16 cellular contexts compared by ENCODE assay signal in genomic region chr10:121553861-121554264, GRCh38. TPM values are rescaled to one million over a fixed set of nuclear protein-coding genes. Genes with fewer than 3 reads are reported as not detected.
DNase-seq lines count a peak whose midpoint lies in the region; ATAC-seq and TF ChIP-seq lines count a peak whose summit lies in the region.
"Had no signal": no experiment of that assay in that cellular context is flagged by ENCODE, and none has a peak within 500 bp of the region (broad histone marks: within the 10 kb centered on the region; RNA-seq: fewer than 3 reads in every experiment).

No MANE protein-coding gene starts in this region.

- CTCF ChIA-PET in WTC11 (lab: Charles Lee) = interaction anchor here (0.9 to 1.8 kb wide), 2 partner anchors 55 to 109 kb away, joined by 4 to 8 read pairs; no protein-coding TSS in a partner anchor

- H3K4me3 Mint-ChIP-seq in WTC11 = no peak overlapping the region
- H3K4me3 Mint-ChIP-seq: activated T-cell treated with anti-CD3 and anti-CD28 coated beads, Interleukin-2, amount 50 U/mL, for 72 hours; CD8-positive, alpha-beta T cell; IgD-negative memory B cell had no signal

- no peak for TF ChIP-seq EP300 in ovary (IDR thresholded peaks at IDR 0.05)

- DNase-seq in NCI-H1105 treated with DMSO at 0.1 percent for 48 hours (lab: John Stamatoyannopoulos, UW) (peak; percentile 10), NCI-H1105 (lab: John Stamatoyannopoulos, UW) (no peak), WTC11 (ENCODE audit: low spot score) (peak; percentile 23), kidney epithelial cell (ENCODE audit: low read depth) (peak; percentile 53), ovary (no peak)
- DNase-seq: activated CD4-positive, alpha-beta T cell treated with anti-CD3 and anti-CD28 coated beads for 4 hours; activated T-cell treated with anti-CD3 and anti-CD28 coated beads, Interleukin-2, amount 50 U/mL, for 72 hours; CD8-positive, alpha-beta T cell; effector memory CD4-positive, alpha-beta T cell; NCI-H1694 had no signal

- no peak for TF ChIP-seq POLR2A in ovary (IDR thresholded peaks at IDR 0.05)

- ATAC-seq in WTC11 (peak; percentile 87), HG03565 (IDR thresholded peaks at IDR 0.05; ENCODE audit: unreplicated experiment) (no peak), HG03439 (IDR thresholded peaks at IDR 0.05; ENCODE audit: unreplicated experiment) (no peak)
- ATAC-seq: activated T-cell treated with anti-CD3 and anti-CD28 coated beads, Interleukin-2, amount 50 U/mL, for 72 hours; CD8-positive, alpha-beta T cell; left lobe of liver had no signal

- no peak for TF ChIP-seq CTCF in WTC11 (IDR thresholded peaks at IDR 0.05)
- no peak for TF ChIP-seq CTCF in kidney epithelial cell (IDR thresholded peaks at IDR 0.05; ENCODE audit: insufficient read depth, low read length, poor library complexity, severe bottlenecking)
- no peak for TF ChIP-seq CTCF in ovary (IDR thresholded peaks at IDR 0.05)

- 78 to 82% (median 78%) methylated on average over 7 of the region's 7 CpGs for WGBS in ovary, 3 donors

- peak overlapping the region; percentile 93 for H3K27ac Mint-ChIP-seq in WTC11
- H3K27ac Mint-ChIP-seq: activated T-cell treated with anti-CD3 and anti-CD28 coated beads, Interleukin-2, amount 50 U/mL, for 72 hours; CD8-positive, alpha-beta T cell; IgD-negative memory B cell had no signal

- POLR2A ChIA-PET in WTC11 (lab: Charles Lee) = no interaction called here

- H3K27me3 ChIP-seq in kidney epithelial cell (ENCODE audit: control insufficient read depth, insufficient read depth, low read length) = no peaks in the 10 kb centered on the region
- H3K27me3 ChIP-seq in ovary = no peaks in the 10 kb centered on the region

- peaks cover 13% of the 10 kb centered on the region for H3K9me3 Mint-ChIP-seq in WTC11
- H3K9me3 Mint-ChIP-seq: activated T-cell treated with anti-CD3 and anti-CD28 coated beads, Interleukin-2, amount 50 U/mL, for 72 hours had no signal

- no peaks in the 10 kb centered on the region for H3K36me3 ChIP-seq in kidney epithelial cell (ENCODE audit: control insufficient read depth, insufficient read depth, low read length)
- H3K36me3 ChIP-seq in ovary = no peaks in the 10 kb centered on the region
- H3K36me3 ChIP-seq: thoracic aorta had no signal

- H3K4me3 ChIP-seq in kidney epithelial cell (ENCODE audit: low read depth, low read length) (no peak overlapping the region), ovary (no peak overlapping the region)
- H3K4me3 ChIP-seq: thoracic aorta had no signal

- no peaks in the 10 kb centered on the region for H3K27me3 Mint-ChIP-seq in WTC11 (ENCODE audit: low read depth)

- no peaks in the 10 kb centered on the region for H3K4me1 ChIP-seq in ovary (ENCODE audit: insufficient read depth)

- H3K27ac ChIP-seq in temporal lobe (ENCODE audit: low read depth, low read length) = peak overlapping the region; percentile 80
- H3K27ac ChIP-seq in ovary = no peak overlapping the region
- H3K27ac ChIP-seq: thoracic aorta had no signal

- peaks cover 33% of the 10 kb centered on the region for H3K36me3 Mint-ChIP-seq in WTC11
- H3K36me3 Mint-ChIP-seq: CD8-positive, alpha-beta T cell; IgD-negative memory B cell had no signal

- peaks cover 68% of the 10 kb centered on the region for H3K4me1 Mint-ChIP-seq in WTC11

- H3K9me3 ChIP-seq in ovary = no peaks in the 10 kb centered on the region
- H3K9me3 ChIP-seq: thoracic aorta had no signal

- intact Hi-C loops in ovary (cut with DNase I) = no loop called here

TF ChIP-seq in WTC11, 78 proteins besides CTCF, POLR2A, EP300 and RAD21:
- TF ChIP-seq JUN (CRISPR knock-in tag; IDR thresholded peaks at IDR 0.05) (no peak), ZNF121 (CRISPR knock-in tag; IDR thresholded peaks at IDR 0.05) (no peak), ZNF281 (CRISPR knock-in tag; IDR thresholded peaks at IDR 0.05) (no peak), GRHL2 (CRISPR knock-in tag; IDR thresholded peaks at IDR 0.05; ENCODE audit: insufficient replicate concordance, severe bottlenecking) (no peak), USF1 (CRISPR knock-in tag; IDR thresholded peaks at IDR 0.05) (no peak), E2F1 (CRISPR knock-in tag; IDR thresholded peaks at IDR 0.05) (no peak), KAT7 (CRISPR knock-in tag; IDR thresholded peaks at IDR 0.05; ENCODE audit: borderline replicate concordance) (no peak), JAZF1 (CRISPR knock-in tag; IDR thresholded peaks at IDR 0.05) (no peak), HMGXB4 (CRISPR knock-in tag; IDR thresholded peaks at IDR 0.05) (no peak), ERG (CRISPR knock-in tag; IDR thresholded peaks at IDR 0.05) (no peak), ZBTB43 (CRISPR knock-in tag; IDR thresholded peaks at IDR 0.05) (no peak)

RNA-seq across cellular contexts. Expression of gene FGFR2, which starts 44.4 kb away (rescaled TPM):
- total RNA-seq in WTC11 (2021) (88.6 to 95.0 TPM (median 90.4 TPM) in 3 replicates), kidney epithelial cell (4.5 and 8.9 TPM in 2 replicates), temporal lobe (46.7 TPM), ovary (10 to 100 TPM; 11.9 to 52.2 (median 29.7) TPM)
- 10 to 100 TPM in 1 of 2 donors, 1 to 10 TPM in 1; 8.8 to 16.1 TPM for polyA plus RNA-seq in ovary
- total RNA-seq: activated T-cell treated with anti-CD3 and anti-CD28 coated beads, Interleukin-2, amount 50 U/mL, for 72 hours had no signal
- polyA plus RNA-seq: IgD-negative memory B cell had no signal

Comparison
In these comparisons a context has a peak if more than half of its experiments do, and no peak if none do; other contexts are left out.
1. DNase-seq: peak in NCI-H1105 treated with DMSO at 0.1 percent for 48 hours (single experiment), WTC11 (single experiment) and kidney epithelial cell (single experiment); none in NCI-H1105 (single experiment) and ovary (0 of 5).